Comparison of ENCODE assay signal across 8 cellular contexts in the genomic region with DNA sequence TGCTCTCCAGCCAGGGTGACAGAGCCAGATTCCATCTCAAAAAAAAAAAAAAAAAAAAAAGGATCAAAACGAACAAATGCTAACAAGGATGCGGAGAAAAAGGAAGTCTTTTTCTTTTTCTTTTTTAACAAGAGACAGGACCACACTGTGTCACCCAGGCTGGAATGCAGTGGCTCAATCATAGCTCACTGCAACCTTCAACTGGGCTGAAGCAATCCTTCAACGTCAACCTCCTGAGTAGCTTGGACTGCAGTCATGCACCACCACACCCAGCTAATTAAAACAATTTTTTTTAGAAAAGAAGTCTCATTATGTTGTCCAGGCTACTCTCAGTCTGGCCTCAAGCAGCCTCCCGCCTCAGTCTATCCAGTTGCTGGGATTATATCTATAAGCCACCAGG. TPM values are rescaled to one million over a fixed set of nuclear protein-coding genes. Genes with fewer than 3 reads are reported as not detected.
"Had no signal": no experiment of that assay in that cellular context is flagged by ENCODE, and none has a peak within 500 bp of the region (broad histone marks: within the 10 kb centered on the region; RNA-seq: fewer than 3 reads in every experiment).

No MANE protein-coding gene starts in this region.

- H3K4me3 ChIP-seq: K562 had no signal

- ATAC-seq: HepG2, K562 had no signal

- H3K27ac ChIP-seq: HL-60 had no signal

- H3K27ac Mint-ChIP-seq: IgD-negative memory B cell had no signal

- DNase-seq: IMR-90, KBM-7 had no signal

RNA-seq across cellular contexts. Expression of a gene that starts 20.8 kb away (rescaled TPM):
- total RNA-seq: HepG2, HT-29, HT1080, IMR-90, K562 had no signal
- polyA plus RNA-seq: HepG2, IgD-negative memory B cell, IMR-90, K562 had no signal

RNA-seq across cellular contexts. Expression of a gene that starts 34.6 kb away (rescaled TPM):
- total RNA-seq: HepG2, HT-29, HT1080, IMR-90, K562 had no signal
- polyA plus RNA-seq: HepG2, IgD-negative memory B cell, IMR-90, K562 had no signal

RNA-seq across cellular contexts. Expression of a gene that starts 58.0 kb away (rescaled TPM):
- total RNA-seq: HepG2, HT-29, HT1080, IMR-90, K562 had no signal
- polyA plus RNA-seq: HepG2, IgD-negative memory B cell, IMR-90, K562 had no signal
